ENCODE assay signal across 23 cellular contexts in the genomic region with DNA sequence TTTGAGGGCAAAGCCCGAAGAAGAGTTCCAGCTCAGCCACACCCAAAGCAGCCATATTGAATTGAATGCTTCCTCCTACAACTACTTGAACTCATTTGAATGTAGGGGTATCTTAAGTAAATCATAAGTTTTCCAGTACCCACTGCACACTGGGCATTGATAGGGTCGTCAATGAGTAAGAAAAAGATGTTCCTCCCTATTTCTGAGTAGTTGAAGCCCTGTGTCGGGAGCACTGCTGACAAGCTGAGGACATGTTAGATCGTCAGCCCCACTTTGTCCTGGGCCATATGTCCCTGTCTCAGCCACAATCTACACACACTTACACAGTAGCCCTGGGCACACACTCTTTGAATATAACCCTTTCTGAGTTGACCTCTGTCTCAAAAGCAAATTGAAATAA.
"Had no signal": no experiment of that assay in that cellular context is flagged by ENCODE, and none has a peak within 500 bp of the region (broad histone marks: within the 10 kb centered on the region; RNA-seq: fewer than 3 reads in every experiment).

No MANE protein-coding gene starts in this region.

- DNase-seq: islet precursor cell; lower lobe of right lung; mammary epithelial cell; mesenchymal stem cell; naive thymus-derived CD8-positive, alpha-beta T cell; nephron progenitor cell; ovary; right cardiac atrium; sigmoid colon; small intestine; spleen; stimulated activated CD4-positive, alpha-beta T cell treated with anti-CD3 and anti-CD28 coated beads, Interleukin-4, amount 100 ng/mL, for 24 hours; stimulated activated naive CD4-positive, alpha-beta T cell; stimulated activated naive CD8-positive, alpha-beta T cell treated with anti-CD3 and anti-CD28 coated beads, Interleukin-15, amount 100 ng/mL, for 72 hours; substantia nigra; uterus had no signal

- H3K79me2 ChIP-seq: hepatocyte had no signal

- H3K27ac Mint-ChIP-seq: naive thymus-derived CD8-positive, alpha-beta T cell; nephron progenitor cell; neural progenitor cell; progenitor cell of endocrine pancreas; stimulated activated effector memory CD8-positive, alpha-beta T cell treated with anti-CD3 and anti-CD28 coated beads, Interleukin-12 subunit alpha, Interleukin-12 subunit beta, amount 100 ng/mL, for 72 hours; stimulated activated naive CD8-positive, alpha-beta T cell treated with anti-CD3 and anti-CD28 coated beads, Interleukin-15, amount 100 ng/mL, for 72 hours; type B pancreatic cell had no signal

- H3K27me3 ChIP-seq: hepatocyte, neural progenitor cell, ovary, sigmoid colon, spleen, tibial nerve, uterus had no signal

- H3K4me2 ChIP-seq: hepatocyte, neural progenitor cell had no signal

- H3K36me3 Mint-ChIP-seq: type B pancreatic cell had no signal

- H3K36me3 ChIP-seq: neural progenitor cell, ovary, sigmoid colon, tibial nerve, uterus had no signal

- H3K4me1 ChIP-seq: lower lobe of right lung, sigmoid colon, uterus had no signal

- H3K27me3 Mint-ChIP-seq: naive thymus-derived CD8-positive, alpha-beta T cell; progenitor cell of endocrine pancreas; stimulated activated naive CD8-positive, alpha-beta T cell treated with anti-CD3 and anti-CD28 coated beads, Interleukin-15, amount 100 ng/mL, for 72 hours; type B pancreatic cell had no signal

- H2AFZ ChIP-seq: hepatocyte, neural progenitor cell had no signal

- H3K4me3 Mint-ChIP-seq: naive thymus-derived CD8-positive, alpha-beta T cell; nephron progenitor cell; neural progenitor cell; stimulated activated effector memory CD8-positive, alpha-beta T cell treated with anti-CD3 and anti-CD28 coated beads, Interleukin-12 subunit alpha, Interleukin-12 subunit beta, amount 100 ng/mL, for 72 hours; stimulated activated naive CD8-positive, alpha-beta T cell treated with anti-CD3 and anti-CD28 coated beads, Interleukin-15, amount 100 ng/mL, for 72 hours; type B pancreatic cell had no signal

- H3K9ac ChIP-seq: neural progenitor cell had no signal

- ATAC-seq: left lobe of liver; lower lobe of right lung; naive thymus-derived CD8-positive, alpha-beta T cell; right cardiac atrium; stimulated activated effector memory CD8-positive, alpha-beta T cell treated with anti-CD3 and anti-CD28 coated beads, Interleukin-12 subunit alpha, Interleukin-12 subunit beta, amount 100 ng/mL, for 72 hours; stimulated activated naive CD8-positive, alpha-beta T cell treated with anti-CD3 and anti-CD28 coated beads, Interleukin-15, amount 100 ng/mL, for 72 hours had no signal

- H3K9me3 Mint-ChIP-seq: naive thymus-derived CD8-positive, alpha-beta T cell; nephron progenitor cell; neural progenitor cell; stimulated activated effector memory CD8-positive, alpha-beta T cell treated with anti-CD3 and anti-CD28 coated beads, Interleukin-12 subunit alpha, Interleukin-12 subunit beta, amount 100 ng/mL, for 72 hours; stimulated activated naive CD8-positive, alpha-beta T cell treated with anti-CD3 and anti-CD28 coated beads, Interleukin-15, amount 100 ng/mL, for 72 hours; type B pancreatic cell had no signal

- H3K27ac ChIP-seq: hepatocyte, lower lobe of right lung, neural progenitor cell, ovary, sigmoid colon, spleen, tibial nerve, uterus had no signal

- H3K4me1 Mint-ChIP-seq: naive thymus-derived CD8-positive, alpha-beta T cell; nephron progenitor cell; stimulated activated naive CD8-positive, alpha-beta T cell treated with anti-CD3 and anti-CD28 coated beads, Interleukin-15, amount 100 ng/mL, for 72 hours had no signal

- H3K4me3 ChIP-seq: hepatocyte, lower lobe of right lung, neural progenitor cell, ovary, sigmoid colon, spleen, tibial nerve, uterus had no signal

- H3K9me3 ChIP-seq: lower lobe of right lung, ovary, sigmoid colon, spleen, tibial nerve, uterus had no signal
